8 cellular contexts compared by ENCODE assay signal in genomic region chr21:37268186-37268503, GRCh38.
DNase-seq lines count a peak whose midpoint lies in the region; ATAC-seq, FAIRE-seq and TF ChIP-seq lines count a peak whose summit lies in the region.

No MANE protein-coding gene starts in this region.

- ATAC-seq in HG03378 (IDR thresholded peaks at IDR 0.05; ENCODE audit: unreplicated experiment) (no peak), GM18873 (IDR thresholded peaks at IDR 0.05; ENCODE audit: low FRiP score, unreplicated experiment) (no peak)

- H3K4me3 ChIP-seq in WERI-Rb-1 (ENCODE audit: low read depth, low read length) (peak overlapping the region; percentile 47), foreskin fibroblast (ENCODE audit: low read depth in 1 of 2, low read length in 2 of 2) (peak overlapping the region; percentile 53 to 80), skeletal muscle cell (ENCODE audit: low read depth, low read length) (peak overlapping the region; percentile 84)

- TF ChIP-seq CTCF in WERI-Rb-1 (IDR thresholded peaks at IDR 0.05; ENCODE audit: low read depth, low read length) (no peak), foreskin fibroblast (IDR thresholded peaks at IDR 0.05; ENCODE audit: low read depth, low read length) (no peak)

- H3K36me3 ChIP-seq in WERI-Rb-1, result no peaks in the 10 kb centered on the region; the same call in 1 of the 2 replicates

- no peaks in the 10 kb centered on the region for H3K27me3 ChIP-seq in WERI-Rb-1 (ENCODE audit: insufficient read depth, low read depth, severe bottlenecking)

- DNase-seq in GM19239 (ENCODE audit: insufficient read length, low spot score) (no peak), WERI-Rb-1 (no peak), foreskin fibroblast (no peak), skeletal muscle cell (ENCODE audit: low read depth) (no peak), SIG-M5 treated with dmso at 0.1 percent for 504 hours (lab: John Stamatoyannopoulos, UW; ENCODE audit: unreplicated experiment) (no peak), cerebellar cortex (ENCODE audit: low spot score) (no peak)

- H3K9me3 ChIP-seq in WERI-Rb-1 (ENCODE audit: severe bottlenecking), result no peaks in the 10 kb centered on the region

- H3K27ac ChIP-seq in WERI-Rb-1, result peak overlapping the region; percentile 97

- FAIRE-seq in GM19239 (lab: Jason Lieb, UNC), result peak; percentile 56
